19 cellular contexts compared by ENCODE assay signal in the genomic region with DNA sequence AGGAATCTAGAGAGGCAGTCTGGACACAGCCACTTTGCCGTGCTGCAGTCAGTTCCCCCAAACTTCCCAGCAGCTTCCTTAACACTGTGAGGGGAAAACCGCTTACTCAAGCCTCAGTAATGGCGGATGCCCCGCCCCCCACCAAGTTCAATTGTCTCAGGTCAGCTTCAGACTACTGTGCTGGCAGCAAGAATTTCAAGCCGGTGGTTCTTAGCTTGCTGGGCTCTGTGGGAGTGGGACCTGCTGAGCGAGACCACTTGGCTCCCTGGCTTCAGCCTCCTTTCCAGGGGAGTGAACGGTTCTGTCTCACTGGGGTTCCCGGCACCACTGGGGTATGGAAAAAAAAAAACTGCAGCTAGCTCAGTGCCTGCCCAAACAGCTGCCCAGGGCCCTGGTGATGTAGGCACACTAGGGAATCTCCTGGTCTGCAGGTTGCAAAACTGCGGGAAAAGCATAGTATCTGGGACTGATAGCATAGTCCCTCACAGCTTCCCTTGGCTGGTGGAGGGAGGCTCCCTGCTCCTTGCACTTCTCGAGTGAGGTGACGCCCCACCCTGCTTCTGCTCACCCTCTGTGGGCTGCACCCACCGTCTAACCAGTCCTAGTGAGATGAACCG. TPM values are rescaled to one million over a fixed set of nuclear protein-coding genes. Genes with fewer than 3 reads are reported as not detected.
DNase-seq lines count a peak whose midpoint lies in the region; ATAC-seq and TF ChIP-seq lines count a peak whose summit lies in the region.
"Had no signal": no experiment of that assay in that cellular context is flagged by ENCODE, and none has a peak within 500 bp of the region (broad histone marks: within the 10 kb centered on the region; RNA-seq: fewer than 3 reads in every experiment).

No MANE protein-coding gene starts in this region.

- H3K27me3 ChIP-seq in trophoblast cell (ENCODE audit: insufficient read depth, low read length) = no peaks in the 10 kb centered on the region
- H3K27me3 ChIP-seq in upper lobe of left lung = no peaks in the 10 kb centered on the region
- H3K27me3 ChIP-seq: right atrium auricular region had no signal

- H2AK5ac ChIP-seq in trophoblast cell (ENCODE audit: low read length) = no peak overlapping the region

- peaks cover 0 to 3% (median 1%) of the 10 kb centered on the region in 7 donors for H3K9me3 Mint-ChIP-seq in CD14-positive monocyte
- H3K9me3 Mint-ChIP-seq: natural killer cell treated with Interleukin-12 subunit alpha and Interleukin-12 subunit beta and Interleukin-15 and Interleukin-18, amount 100 ng/mL, for 72 hours had no signal

- no peak overlapping the region for H3K27ac Mint-ChIP-seq in CD14-positive monocyte
- H3K27ac Mint-ChIP-seq: natural killer cell treated with Interleukin-12 subunit alpha and Interleukin-12 subunit beta and Interleukin-15 and Interleukin-18, amount 100 ng/mL, for 72 hours had no signal

- no peaks in the 10 kb centered on the region for H3K79me1 ChIP-seq in trophoblast cell (ENCODE audit: low read length)

- no peak overlapping the region for H2BK5ac ChIP-seq in trophoblast cell (ENCODE audit: low read depth, low read length, poor library complexity)

- peaks cover 1 to 5% (median 3%) of the 10 kb centered on the region in 3 donors for H3K27me3 Mint-ChIP-seq in CD14-positive monocyte (ENCODE audit: low read depth in 3 of 3)

- DNase-seq in CD14-positive monocyte (ENCODE audit: low spot score) = no peak
- peak; percentile 7 for DNase-seq in T1000 (lab: John Stamatoyannopoulos, UW)
- peak; percentile 31 for DNase-seq in kidney tubule cell (ENCODE audit: low spot score)
- no peak for DNase-seq in trophoblast cell
- no peak for DNase-seq in DMS153 (lab: John Stamatoyannopoulos, UW)
- no peak for DNase-seq in upper lobe of left lung
- DNase-seq: activated effector memory CD4-positive, alpha-beta T cell treated with Interleukin-2 at 50 U/mL for 16 hours; amygdala; mammary epithelial cell; substantia nigra; SW 1271; WERI-Rb-1 had no signal

- TF ChIP-seq CTCF in CD14-positive monocyte (IDR thresholded peaks at IDR 0.05) = no peak
- no peak for TF ChIP-seq CTCF in upper lobe of left lung (IDR thresholded peaks at IDR 0.05)

- H3K18ac ChIP-seq in trophoblast cell (ENCODE audit: low read length) = no peak overlapping the region

- H3K4me3 Mint-ChIP-seq in CD14-positive monocyte = peak overlapping the region; percentile 7 to 8
- H3K4me3 Mint-ChIP-seq: natural killer cell treated with Interleukin-12 subunit alpha and Interleukin-12 subunit beta and Interleukin-15 and Interleukin-18, amount 100 ng/mL, for 72 hours had no signal

- H3K36me3 ChIP-seq in ES-I3 (ENCODE audit: insufficient read depth, low read length) (no peaks in the 10 kb centered on the region), trophoblast cell (ENCODE audit: control insufficient read depth in 1 of 2, insufficient read depth in 2 of 2, low read length in 2 of 2) (no peaks in the 10 kb centered on the region), upper lobe of left lung (no peaks in the 10 kb centered on the region)
- H3K36me3 ChIP-seq: right atrium auricular region, WERI-Rb-1 had no signal

- no peak overlapping the region for H2BK12ac ChIP-seq in trophoblast cell (ENCODE audit: low read length)

- intact Hi-C loops in CD14-positive monocyte (cut with micrococcal nuclease) = no loop called here

- H4K8ac ChIP-seq in trophoblast cell (ENCODE audit: low read depth, low read length) = no peak overlapping the region

- H3K27ac ChIP-seq in trophoblast cell (ENCODE audit: low read depth, low read length) = no peak overlapping the region
- no peak overlapping the region for H3K27ac ChIP-seq in upper lobe of left lung
- H3K27ac ChIP-seq: C4-2B, right atrium auricular region, WERI-Rb-1 had no signal

- H3K23ac ChIP-seq in trophoblast cell (ENCODE audit: low read length) = no peak overlapping the region

- no peak overlapping the region for H2BK120ac ChIP-seq in trophoblast cell (ENCODE audit: insufficient read depth, low read length, poor library complexity)

- H3K4me1 ChIP-seq in ES-I3 (ENCODE audit: insufficient read depth, low read length) (no peaks in the 10 kb centered on the region), trophoblast cell (ENCODE audit: control insufficient read depth in 1 of 2, insufficient read depth in 2 of 2, low read length in 2 of 2) (no peaks in the 10 kb centered on the region), upper lobe of left lung (no peaks in the 10 kb centered on the region)
- H3K4me1 ChIP-seq: right atrium auricular region had no signal

- H4K91ac ChIP-seq in trophoblast cell (ENCODE audit: low read depth, low read length) = no peak overlapping the region

- peaks cover 0 to 2% of the 10 kb centered on the region in 2 donors for H3K36me3 Mint-ChIP-seq in CD14-positive monocyte

- no peak overlapping the region for H3K4me2 ChIP-seq in trophoblast cell (ENCODE audit: low read length)

- H3K4ac ChIP-seq in trophoblast cell (ENCODE audit: low read depth, low read length) = no peak overlapping the region

- H3K9me3 ChIP-seq in ES-I3 (ENCODE audit: control insufficient read depth, insufficient read depth, low read length) = no peaks in the 10 kb centered on the region
- no peaks in the 10 kb centered on the region for H3K9me3 ChIP-seq in trophoblast cell (ENCODE audit: insufficient read depth, low read depth, low read length)
- H3K9me3 ChIP-seq in upper lobe of left lung = no peaks in the 10 kb centered on the region
- H3K9me3 ChIP-seq: right atrium auricular region had no signal

- H3K4me3 ChIP-seq in trophoblast cell (ENCODE audit: low read depth, low read length) (no peak overlapping the region), upper lobe of left lung (no peak overlapping the region)
- H3K4me3 ChIP-seq: right atrium auricular region had no signal

- H2AFZ ChIP-seq in trophoblast cell (ENCODE audit: insufficient read depth, low read length, poor library complexity) = no peak overlapping the region

- ATAC-seq in upper lobe of left lung (ENCODE audit: low FRiP score in 2 of 2) = no peak
- ATAC-seq: natural killer cell treated with Interleukin-12 subunit alpha and Interleukin-12 subunit beta and Interleukin-15 and Interleukin-18, amount 100 ng/mL, for 72 hours; Panc1 had no signal

- H3K14ac ChIP-seq in trophoblast cell (ENCODE audit: low read length) = no peak overlapping the region

- H3K79me2 ChIP-seq in trophoblast cell (ENCODE audit: control insufficient read depth, insufficient read depth, low read length, poor library complexity) = no peaks in the 10 kb centered on the region

- no peak for TF ChIP-seq POLR2A in upper lobe of left lung (IDR thresholded peaks at IDR 0.05)

- no peak for TF ChIP-seq EP300 in upper lobe of left lung (IDR thresholded peaks at IDR 0.05)

- H3K9ac ChIP-seq in ES-I3 (ENCODE audit: low read depth, low read length) (peak overlapping the region; percentile 35), trophoblast cell (ENCODE audit: low read length) (no peak overlapping the region)

- peaks cover 8% of the 10 kb centered on the region for H3K4me1 Mint-ChIP-seq in CD14-positive monocyte

- no peak overlapping the region for H4K12ac ChIP-seq in trophoblast cell (ENCODE audit: low read depth, low read length)

- no CpG with 5 or more reads among the region's 13 CpGs for WGBS in trophoblast cell (ENCODE audit: extremely low coverage, insufficient coverage, insufficient read length)
- 52 to 53% methylated on average over 11 to 13 of the region's 13 CpGs for WGBS in upper lobe of left lung, 2 donors

RNA-seq across cellular contexts. Expression of a gene that starts 23.7 kb away (rescaled TPM):
- not detected for polyA plus RNA-seq in CD14-positive monocyte
- polyA plus RNA-seq in trophoblast cell (2013) = 0.32 and 0.48 TPM in 2 replicates
- total RNA-seq in upper lobe of left lung = 1 to 10 TPM in 2 of 6 donors, under 1 TPM in 3, not detected in 1; 0.30 to 3.4 (median 0.77) TPM
- total RNA-seq: activated CD8-positive, alpha-beta memory T cell treated with anti-CD3 and anti-CD28 coated beads for 36 hours had no signal
- polyA plus RNA-seq: endothelial cell of umbilical vein, mammary epithelial cell had no signal

Comparison
In these comparisons a context has a peak if more than half of its experiments do, and no peak if none do; other contexts are left out.
1. DNase-seq: peak in T1000 (single experiment) and kidney tubule cell (single experiment); none in CD14-positive monocyte (single experiment), trophoblast cell (0 of 2), DMS153 (single experiment) and upper lobe of left lung (0 of 2).